ENCODE assay signal across 20 cellular contexts in the genomic region with DNA sequence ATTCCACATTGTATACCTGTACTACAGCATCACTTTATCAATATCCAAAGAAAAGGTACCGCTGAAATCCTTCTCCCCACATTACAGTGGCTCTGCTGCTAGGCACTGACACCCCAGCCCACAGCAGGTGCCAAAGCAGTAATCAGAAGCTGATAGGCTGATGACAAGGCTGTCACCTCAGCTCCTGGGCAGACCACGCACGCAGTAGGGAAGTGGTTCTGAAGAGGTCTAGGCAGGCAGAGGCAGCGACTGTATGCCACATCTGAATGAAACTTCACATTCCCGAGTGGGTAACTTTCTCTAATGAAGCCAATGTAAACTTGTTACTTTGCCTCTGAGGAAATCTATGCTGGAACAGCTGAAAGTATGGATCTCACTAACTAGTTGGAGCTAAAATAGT.
DNase-seq lines count a peak whose midpoint lies in the region; ATAC-seq, FAIRE-seq and TF ChIP-seq lines count a peak whose summit lies in the region.
"Had no signal": no experiment of that assay in that cellular context is flagged by ENCODE, and none has a peak within 500 bp of the region (broad histone marks: within the 10 kb centered on the region; RNA-seq: fewer than 3 reads in every experiment).

No MANE protein-coding gene starts in this region.

- CTCF ChIA-PET in PC-9 (lab: Charles Lee): no interaction called here

- TF ChIP-seq CTCF in D721Med (IDR thresholded peaks at IDR 0.05; ENCODE audit: insufficient read depth, missing control alignments) (no peak), PC-9 (conservative IDR thresholded peaks at IDR 0.05) (no peak), left lung (IDR thresholded peaks at IDR 0.05) (no peak), smooth muscle cell (IDR thresholded peaks at IDR 0.05; ENCODE audit: borderline replicate concordance, insufficient read depth, poor library complexity, severe bottlenecking) (no peak), colonic mucosa (IDR thresholded peaks at IDR 0.05) (no peak)

- H3K4me2 ChIP-seq in PC-9 (0 out of 2 replicates have a peak overlapping the region, but pooled peaks have one; percentile 55), smooth muscle cell (no peak overlapping the region)

- H3K4me1 ChIP-seq in PC-9 (replicated peaks; ENCODE audit: insufficient read depth): peaks cover 20% of the 10 kb centered on the region
- no peaks in the 10 kb centered on the region for H3K4me1 ChIP-seq in left lung
- H3K4me1 ChIP-seq in smooth muscle cell (ENCODE audit: low read depth): no peaks in the 10 kb centered on the region
- H3K4me1 ChIP-seq in colonic mucosa: peaks cover 1% of the 10 kb centered on the region

- no peaks in the 10 kb centered on the region for H3K27me3 ChIP-seq in PC-9 (ENCODE audit: insufficient read depth, low read depth)
- no peaks in the 10 kb centered on the region for H3K27me3 ChIP-seq in left lung
- H3K27me3 ChIP-seq in smooth muscle cell (ENCODE audit: low read depth): no peaks in the 10 kb centered on the region
- no peaks in the 10 kb centered on the region for H3K27me3 ChIP-seq in colonic mucosa
- H3K27me3 ChIP-seq: esophagus muscularis mucosa had no signal

- intact Hi-C loops in PC-9 (cut with micrococcal nuclease; ENCODE audit: unreplicated experiment): loop anchor here (2.0 kb wide), 1 partner anchor 70 kb away; no protein-coding TSS in a partner anchor
- intact Hi-C loops in left lung (cut with DNase I): no loop called here
- intact Hi-C loops in colonic mucosa (cut with DNase I): no loop called here

- FAIRE-seq in D721Med (lab: Jason Lieb, UNC): peak; percentile 41
- FAIRE-seq: frontal cortex had no signal

- no peaks in the 10 kb centered on the region for H3K9me2 ChIP-seq in PC-9 (ENCODE audit: insufficient read depth)

- ATAC-seq in left lung (peak; percentile 71), HG03196 (IDR thresholded peaks at IDR 0.05; ENCODE audit: unreplicated experiment) (no peak), HG03354 (IDR thresholded peaks at IDR 0.05; ENCODE audit: poor library complexity, severe bottlenecking, unreplicated experiment) (no peak)
- ATAC-seq: effector memory CD8-positive, alpha-beta T cell; stimulated activated effector memory CD8-positive, alpha-beta T cell treated with anti-CD3 and anti-CD28 coated beads, Interleukin-12 subunit alpha, Interleukin-12 subunit beta, amount 100 ng/mL, for 72 hours had no signal

- H2AFZ ChIP-seq in PC-9: no peak overlapping the region
- no peak overlapping the region for H2AFZ ChIP-seq in smooth muscle cell (ENCODE audit: low read depth)

- peaks cover 3% of the 10 kb centered on the region; the same call in 1 of the 2 replicates for H3K79me2 ChIP-seq in PC-9 (ENCODE audit: low read depth)
- H3K79me2 ChIP-seq in smooth muscle cell (ENCODE audit: low read depth): no peaks in the 10 kb centered on the region

- H3K36me3 ChIP-seq in PC-9 (ENCODE audit: low read depth) (no peaks in the 10 kb centered on the region), left lung (no peaks in the 10 kb centered on the region), smooth muscle cell (ENCODE audit: low read depth) (no peaks in the 10 kb centered on the region), colonic mucosa (no peaks in the 10 kb centered on the region)
- H3K36me3 ChIP-seq: esophagus muscularis mucosa had no signal

- H4K20me1 ChIP-seq in PC-9 (ENCODE audit: insufficient read depth): no peaks in the 10 kb centered on the region
- H4K20me1 ChIP-seq in smooth muscle cell (ENCODE audit: low read depth): no peaks in the 10 kb centered on the region

- peak overlapping the region; percentile 84 for H3K27ac ChIP-seq in PC-9
- no peak overlapping the region for H3K27ac ChIP-seq in left lung
- peak overlapping the region; percentile 84 for H3K27ac ChIP-seq in smooth muscle cell (ENCODE audit: low read depth)
- H3K27ac ChIP-seq in colonic mucosa: no peak overlapping the region

- no peaks in the 10 kb centered on the region for H3K9me3 ChIP-seq in PC-9 (ENCODE audit: insufficient read depth, low read depth)
- H3K9me3 ChIP-seq in left lung: no peaks in the 10 kb centered on the region
- H3K9me3 ChIP-seq in smooth muscle cell (replicated peaks; ENCODE audit: low read depth): no peaks in the 10 kb centered on the region
- no peaks in the 10 kb centered on the region for H3K9me3 ChIP-seq in colonic mucosa
- H3K9me3 ChIP-seq: esophagus muscularis mucosa had no signal

- H3K4me3 ChIP-seq in PC-9 (no peak overlapping the region), left lung (no peak overlapping the region), smooth muscle cell (no peak overlapping the region), colonic mucosa (no peak overlapping the region)
- H3K4me3 ChIP-seq: esophagus muscularis mucosa had no signal

- H3K9ac ChIP-seq in smooth muscle cell (ENCODE audit: low read depth) (no peak overlapping the region), colonic mucosa (ENCODE audit: low read depth in 2 of 2, low read length in 2 of 2) (no peak overlapping the region)

- POLR2A ChIA-PET in PC-9 (lab: Charles Lee; ENCODE audit: unreplicated experiment): interaction anchor here (0.6 kb wide), 1 partner anchor 123 kb away, joined by 4 read pairs; no protein-coding TSS in a partner anchor

- H3F3A ChIP-seq in PC-9 (ENCODE audit: insufficient read depth, low read depth) (peaks cover 14% of the 10 kb centered on the region; the same call in 1 of the 2 replicates), smooth muscle cell (ENCODE audit: low read depth) (no peaks in the 10 kb centered on the region)

- DNase-seq in D721Med (ENCODE audit: insufficient read length, low spot score): no peak
- no peak for DNase-seq in PC-9
- no peak for DNase-seq in left lung
- DNase-seq in smooth muscle cell (lab: John Stamatoyannopoulos, UW; ENCODE audit: unreplicated experiment): no peak
- DNase-seq in colonic mucosa: no peak
- no peak for DNase-seq in EL
- DNase-seq: activated CD4-positive, alpha-beta T cell treated with anti-CD3 and anti-CD28 coated beads for 48 hours; activated T-cell treated with anti-CD3 and anti-CD28 coated beads, Interleukin-2, amount 50 U/mL, for 72 hours; CD4-positive, alpha-beta memory T cell; DMS53; effector memory CD8-positive, alpha-beta T cell; mesendoderm; NCI-H1417; NCI-H510A; stimulated activated CD4-positive, alpha-beta T cell treated with anti-CD3 and anti-CD28 coated beads, Interleukin-2, amount 100 ng/mL, for 24 hours had no signal

- BruUV-seq in PC-9 (replicated peaks; lab: Mats Ljungman, UMichigan): no TSS peak

- WGBS in smooth muscle cell (ENCODE audit: low lambda C conversion rate): 91% methylated on average over 5 of the region's 5 CpGs

Comparison
In these comparisons a context has a peak if more than half of its experiments do, and no peak if none do; other contexts are left out.
1. H3K27ac ChIP-seq: peak in PC-9 (single experiment) and smooth muscle cell (single experiment); none in left lung (0 of 2) and colonic mucosa (single experiment).